In the genomic region with DNA sequence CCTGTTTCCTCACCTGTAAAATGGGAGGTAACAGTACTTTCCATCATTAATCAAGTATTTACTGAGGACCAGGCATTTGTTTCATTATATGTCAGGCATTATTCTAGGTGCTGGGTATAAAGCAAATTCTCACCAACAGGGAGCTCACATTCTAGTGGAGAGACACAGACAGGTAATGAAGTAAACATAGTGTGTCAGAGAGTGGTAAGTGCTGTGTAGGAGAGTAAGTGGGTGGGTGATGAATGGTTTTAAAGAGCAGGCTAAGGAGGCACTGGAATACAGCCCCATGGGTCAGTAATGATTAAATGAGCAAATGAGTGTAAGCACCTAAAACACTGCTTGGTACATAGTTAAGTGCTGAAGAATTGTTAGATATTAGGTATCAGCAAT, we compare ENCODE assay signal across 15 cellular contexts.
DNase-seq lines count a peak whose midpoint lies in the region; ATAC-seq, FAIRE-seq and TF ChIP-seq lines count a peak whose summit lies in the region.
"Had no signal": no experiment of that assay in that cellular context is flagged by ENCODE, and none has a peak within 500 bp of the region (broad histone marks: within the 10 kb centered on the region; RNA-seq: fewer than 3 reads in every experiment).

No MANE protein-coding gene starts in this region.

- no peak for FAIRE-seq in RCC 7860 (lab: Jason Lieb, UNC)

- H3K27ac Mint-ChIP-seq in activated CD8-positive, alpha-beta T cell treated with anti-CD3 and anti-CD28 coated beads for 36 hours, result no peak overlapping the region
- H3K27ac Mint-ChIP-seq in activated CD8-positive, alpha-beta T cell treated with anti-CD3 and anti-CD28 coated beads, Interleukin-2, amount 10 ng/mL, durations not matched to agents 7 days and 5 days, result no peak overlapping the region
- peak overlapping the region; percentile 81 for H3K27ac Mint-ChIP-seq in stimulated activated effector memory CD8-positive, alpha-beta T cell treated with anti-CD3 and anti-CD28 coated beads, Interleukin-12 subunit alpha, Interleukin-12 subunit beta, amount 100 ng/mL, for 72 hours
- no peak overlapping the region for H3K27ac Mint-ChIP-seq in activated CD4-positive, alpha-beta memory T cell treated with anti-CD3 and anti-CD28 coated beads, Interleukin-2, amount 10 ng/mL, durations not matched to agents 7 days and 5 days
- H3K27ac Mint-ChIP-seq: activated naive CD8-positive, alpha-beta T cell treated with anti-CD3 and anti-CD28 coated beads, Interleukin-2, amount 10 ng/mL, durations not matched to agents 7 days and 5 days had no signal

- DNase-seq in activated CD8-positive, alpha-beta T cell treated with anti-CD3 and anti-CD28 coated beads for 36 hours, result no peak
- DNase-seq in activated CD8-positive, alpha-beta T cell treated with anti-CD3 and anti-CD28 coated beads, Interleukin-2, amount 10 ng/mL, durations not matched to agents 7 days and 5 days, result no peak
- DNase-seq in epithelial cell of prostate (ENCODE audit: low read depth, low spot score) (no peak), RCC 7860 (ENCODE audit: low spot score) (no peak), NCI-H510A treated with DMSO at 0.1 percent for 48 hours (lab: John Stamatoyannopoulos, UW) (no peak)
- no peak for DNase-seq in stimulated activated effector memory CD8-positive, alpha-beta T cell treated with anti-CD3 and anti-CD28 coated beads, Interleukin-12 subunit alpha, Interleukin-12 subunit beta, amount 100 ng/mL, for 72 hours (ENCODE audit: low spot score in 2 of 2)
- no peak for DNase-seq in activated CD4-positive, alpha-beta memory T cell treated with anti-CD3 and anti-CD28 coated beads, Interleukin-2, amount 10 ng/mL, durations not matched to agents 7 days and 5 days
- DNase-seq: activated naive CD8-positive, alpha-beta T cell treated with anti-CD3 and anti-CD28 coated beads, Interleukin-2, amount 10 ng/mL, durations not matched to agents 7 days and 5 days; NCI-H748 treated with DMSO at 0.1 percent for 48 hours; occipital lobe; sigmoid colon; stimulated activated CD4-positive, alpha-beta T cell treated with anti-CD3 and anti-CD28 coated beads, Interleukin-4, amount 100 ng/mL, for 1 hour; SW 1271 had no signal

- peaks cover 17% of the 10 kb centered on the region for H3K4me1 Mint-ChIP-seq in activated CD8-positive, alpha-beta T cell treated with anti-CD3 and anti-CD28 coated beads for 36 hours (ENCODE audit: low read depth)
- peaks cover 23% of the 10 kb centered on the region for H3K4me1 Mint-ChIP-seq in activated CD8-positive, alpha-beta T cell treated with anti-CD3 and anti-CD28 coated beads, Interleukin-2, amount 10 ng/mL, durations not matched to agents 7 days and 5 days (ENCODE audit: low read depth)
- H3K4me1 Mint-ChIP-seq in stimulated activated effector memory CD8-positive, alpha-beta T cell treated with anti-CD3 and anti-CD28 coated beads, Interleukin-12 subunit alpha, Interleukin-12 subunit beta, amount 100 ng/mL, for 72 hours, result peaks cover 22% of the 10 kb centered on the region
- H3K4me1 Mint-ChIP-seq in activated CD4-positive, alpha-beta memory T cell treated with anti-CD3 and anti-CD28 coated beads, Interleukin-2, amount 10 ng/mL, durations not matched to agents 7 days and 5 days, result peaks cover 31% of the 10 kb centered on the region

- H3K36me3 Mint-ChIP-seq in activated CD8-positive, alpha-beta T cell treated with anti-CD3 and anti-CD28 coated beads for 36 hours (ENCODE audit: low read depth), result no peaks in the 10 kb centered on the region
- no peaks in the 10 kb centered on the region for H3K36me3 Mint-ChIP-seq in activated CD8-positive, alpha-beta T cell treated with anti-CD3 and anti-CD28 coated beads, Interleukin-2, amount 10 ng/mL, durations not matched to agents 7 days and 5 days (ENCODE audit: low read depth)
- H3K36me3 Mint-ChIP-seq in stimulated activated effector memory CD8-positive, alpha-beta T cell treated with anti-CD3 and anti-CD28 coated beads, Interleukin-12 subunit alpha, Interleukin-12 subunit beta, amount 100 ng/mL, for 72 hours, result no peaks in the 10 kb centered on the region
- H3K36me3 Mint-ChIP-seq in activated CD4-positive, alpha-beta memory T cell treated with anti-CD3 and anti-CD28 coated beads, Interleukin-2, amount 10 ng/mL, durations not matched to agents 7 days and 5 days (ENCODE audit: low read depth), result no peaks in the 10 kb centered on the region
- H3K36me3 Mint-ChIP-seq: activated naive CD8-positive, alpha-beta T cell treated with anti-CD3 and anti-CD28 coated beads, Interleukin-2, amount 10 ng/mL, durations not matched to agents 7 days and 5 days had no signal

- H3K9me3 Mint-ChIP-seq in activated CD8-positive, alpha-beta T cell treated with anti-CD3 and anti-CD28 coated beads for 36 hours, result no peaks in the 10 kb centered on the region
- no peaks in the 10 kb centered on the region for H3K9me3 Mint-ChIP-seq in activated CD8-positive, alpha-beta T cell treated with anti-CD3 and anti-CD28 coated beads, Interleukin-2, amount 10 ng/mL, durations not matched to agents 7 days and 5 days (ENCODE audit: insufficient read depth)
- H3K9me3 Mint-ChIP-seq in stimulated activated effector memory CD8-positive, alpha-beta T cell treated with anti-CD3 and anti-CD28 coated beads, Interleukin-12 subunit alpha, Interleukin-12 subunit beta, amount 100 ng/mL, for 72 hours, result no peaks in the 10 kb centered on the region
- H3K9me3 Mint-ChIP-seq in activated CD4-positive, alpha-beta memory T cell treated with anti-CD3 and anti-CD28 coated beads, Interleukin-2, amount 10 ng/mL, durations not matched to agents 7 days and 5 days, result no peaks in the 10 kb centered on the region
- H3K9me3 Mint-ChIP-seq: activated naive CD8-positive, alpha-beta T cell treated with anti-CD3 and anti-CD28 coated beads, Interleukin-2, amount 10 ng/mL, durations not matched to agents 7 days and 5 days had no signal

- CTCF ChIA-PET in activated CD8-positive, alpha-beta T cell treated with anti-CD3 and anti-CD28 coated beads for 36 hours (lab: Charles Lee), result interaction anchor here (1.0 to 11.0 kb wide), 6 partner anchors 33 to 514 kb away, joined by 3 to 293 read pairs (median 4); no protein-coding TSS in a partner anchor
- CTCF ChIA-PET in activated CD8-positive, alpha-beta T cell treated with anti-CD3 and anti-CD28 coated beads, Interleukin-2, amount 10 ng/mL, durations not matched to agents 7 days and 5 days (lab: Charles Lee), result interaction anchor here (6.5 to 8.4 kb wide), 2 partner anchors 26 to 187 kb away, joined by 76 to 273 read pairs; no protein-coding TSS in a partner anchor
- CTCF ChIA-PET in activated CD4-positive, alpha-beta memory T cell treated with anti-CD3 and anti-CD28 coated beads, Interleukin-2, amount 10 ng/mL, durations not matched to agents 7 days and 5 days (lab: Charles Lee), result interaction anchor here (1.0 to 9.5 kb wide), 3 partner anchors 26 to 203 kb away, joined by 3 to 314 read pairs (median 70); no protein-coding TSS in a partner anchor

- POLR2A ChIA-PET in activated CD8-positive, alpha-beta T cell treated with anti-CD3 and anti-CD28 coated beads for 36 hours (lab: Charles Lee), result interaction anchor here (2.7 kb wide), 1 partner anchor 188 kb away, joined by 10 read pairs; no protein-coding TSS in a partner anchor
- POLR2A ChIA-PET in activated CD8-positive, alpha-beta T cell treated with anti-CD3 and anti-CD28 coated beads, Interleukin-2, amount 10 ng/mL, durations not matched to agents 7 days and 5 days (lab: Charles Lee), result no interaction called here
- POLR2A ChIA-PET in activated CD4-positive, alpha-beta memory T cell treated with anti-CD3 and anti-CD28 coated beads, Interleukin-2, amount 10 ng/mL, durations not matched to agents 7 days and 5 days (lab: Charles Lee), result interaction anchor here (0.9 to 2.7 kb wide), 2 partner anchors 27 to 199 kb away, joined by 3 to 19 read pairs; no protein-coding TSS in a partner anchor

- intact Hi-C loops in activated CD8-positive, alpha-beta T cell treated with anti-CD3 and anti-CD28 coated beads for 36 hours (cut with micrococcal nuclease), result loop anchor here (10.0 kb wide), 1 partner anchor 384 kb away; no protein-coding TSS in a partner anchor

- peak; percentile 43 for ATAC-seq in activated CD8-positive, alpha-beta T cell treated with anti-CD3 and anti-CD28 coated beads for 36 hours
- no peak for ATAC-seq in activated CD8-positive, alpha-beta T cell treated with anti-CD3 and anti-CD28 coated beads, Interleukin-2, amount 10 ng/mL, durations not matched to agents 7 days and 5 days
- ATAC-seq in HG02938 (IDR thresholded peaks at IDR 0.05; ENCODE audit: unreplicated experiment), result peak; percentile 9
- ATAC-seq in stimulated activated effector memory CD8-positive, alpha-beta T cell treated with anti-CD3 and anti-CD28 coated beads, Interleukin-12 subunit alpha, Interleukin-12 subunit beta, amount 100 ng/mL, for 72 hours, result peak; percentile 65
- ATAC-seq: HCT116 had no signal

- H3K27me3 Mint-ChIP-seq in activated CD8-positive, alpha-beta T cell treated with anti-CD3 and anti-CD28 coated beads for 36 hours, result no peaks in the 10 kb centered on the region
- H3K27me3 Mint-ChIP-seq in activated CD8-positive, alpha-beta T cell treated with anti-CD3 and anti-CD28 coated beads, Interleukin-2, amount 10 ng/mL, durations not matched to agents 7 days and 5 days (ENCODE audit: low read depth), result peaks cover 15% of the 10 kb centered on the region
- H3K27me3 Mint-ChIP-seq in activated CD4-positive, alpha-beta memory T cell treated with anti-CD3 and anti-CD28 coated beads, Interleukin-2, amount 10 ng/mL, durations not matched to agents 7 days and 5 days, result peaks cover 5% of the 10 kb centered on the region
- H3K27me3 Mint-ChIP-seq: activated naive CD8-positive, alpha-beta T cell treated with anti-CD3 and anti-CD28 coated beads, Interleukin-2, amount 10 ng/mL, durations not matched to agents 7 days and 5 days had no signal

- H3K27ac ChIP-seq in epithelial cell of prostate, result peak overlapping the region; percentile 19

- TF ChIP-seq CTCF in activated CD8-positive, alpha-beta T cell treated with anti-CD3 and anti-CD28 coated beads for 36 hours (IDR thresholded peaks at IDR 0.05), result no peak

- no peak overlapping the region for H3K4me3 Mint-ChIP-seq in activated CD8-positive, alpha-beta T cell treated with anti-CD3 and anti-CD28 coated beads for 36 hours
- H3K4me3 Mint-ChIP-seq in activated CD8-positive, alpha-beta T cell treated with anti-CD3 and anti-CD28 coated beads, Interleukin-2, amount 10 ng/mL, durations not matched to agents 7 days and 5 days, result no peak overlapping the region
- H3K4me3 Mint-ChIP-seq in stimulated activated effector memory CD8-positive, alpha-beta T cell treated with anti-CD3 and anti-CD28 coated beads, Interleukin-12 subunit alpha, Interleukin-12 subunit beta, amount 100 ng/mL, for 72 hours, result peak overlapping the region; percentile 19
- H3K4me3 Mint-ChIP-seq in activated CD4-positive, alpha-beta memory T cell treated with anti-CD3 and anti-CD28 coated beads, Interleukin-2, amount 10 ng/mL, durations not matched to agents 7 days and 5 days, result no peak overlapping the region
- H3K4me3 Mint-ChIP-seq: activated naive CD8-positive, alpha-beta T cell treated with anti-CD3 and anti-CD28 coated beads, Interleukin-2, amount 10 ng/mL, durations not matched to agents 7 days and 5 days had no signal
